8 cellular contexts compared by ENCODE assay signal in the genomic region with DNA sequence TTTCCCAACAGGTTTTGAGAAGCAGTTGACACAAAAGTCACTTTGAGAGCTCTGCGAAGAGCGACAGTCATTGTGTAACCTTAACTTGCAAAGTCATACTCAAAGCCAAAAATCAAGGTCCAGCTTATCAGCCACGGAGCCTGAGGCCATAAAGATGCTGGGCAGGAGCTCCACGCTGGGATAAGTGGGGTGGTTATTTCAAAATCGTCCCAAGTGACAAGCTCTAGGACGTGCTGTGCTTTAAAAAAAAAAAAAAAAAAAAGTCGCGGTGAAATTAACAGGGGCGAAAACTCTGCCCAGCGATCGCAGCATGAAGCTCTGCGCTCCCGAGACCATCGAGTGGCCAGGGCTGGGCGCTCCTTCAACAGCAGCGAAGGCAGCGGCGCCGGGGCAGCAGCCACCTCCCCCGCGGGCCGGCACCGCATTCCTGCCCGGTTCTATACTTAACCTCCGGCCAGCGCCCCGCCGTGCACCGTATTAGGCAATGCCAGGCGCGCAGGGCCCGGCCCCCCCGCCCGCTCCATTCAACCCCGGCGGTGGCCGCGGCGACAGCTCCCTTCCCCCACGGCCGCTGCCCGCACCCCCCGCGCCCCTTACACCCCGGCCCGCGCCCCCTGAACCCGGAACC. TPM values are rescaled to one million over a fixed set of nuclear protein-coding genes. Genes with fewer than 3 reads are reported as not detected.
DNase-seq lines count a peak whose midpoint lies in the region; ATAC-seq, FAIRE-seq and TF ChIP-seq lines count a peak whose summit lies in the region.

No MANE protein-coding gene starts in this region.

- H3K4me3 ChIP-seq in bronchial epithelial cell (ENCODE audit: low read depth, low read length): peak overlapping the region; percentile 50
- H3K4me3 ChIP-seq in skin epidermis: peak overlapping the region; percentile 51 to 92 (median 69)

- H3K4me1 Mint-ChIP-seq in immature natural killer cell: peaks cover 4 to 9% of the 10 kb centered on the region in 2 donors

- no peak for FAIRE-seq in bronchial epithelial cell (lab: Jason Lieb, UNC)

- no peaks in the 10 kb centered on the region for H3K9me3 Mint-ChIP-seq in immature natural killer cell

- H3K27ac Mint-ChIP-seq in immature natural killer cell: no peak overlapping the region

- DNase-seq in D341Med (ENCODE audit: low spot score): peak; percentile 75
- DNase-seq in HK-2 (ENCODE audit: unreplicated experiment): peak; percentile 57
- DNase-seq in T-helper 9 cell: peak; percentile 6
- peak; percentile 21 for DNase-seq in bronchial epithelial cell (ENCODE audit: low read depth)
- peak in 1 of 3 donors; percentile 43 for DNase-seq in immature natural killer cell
- DNase-seq in cerebellar nuclear complex (lab: John Stamatoyannopoulos, UW): no peak

- H3K36me3 ChIP-seq in bronchial epithelial cell (ENCODE audit: control insufficient read depth, insufficient read depth, low read length): no peaks in the 10 kb centered on the region

- H3K27me3 Mint-ChIP-seq in immature natural killer cell (ENCODE audit: low read depth in 3 of 3): peaks cover 5 to 11% (median 6%) of the 10 kb centered on the region in 3 donors

- H3K27me3 ChIP-seq in bronchial epithelial cell (ENCODE audit: control insufficient read depth, insufficient read depth, low read length): no peaks in the 10 kb centered on the region

- H3K36me3 Mint-ChIP-seq in immature natural killer cell: no peaks in the 10 kb centered on the region

- H3K27ac ChIP-seq in skin epidermis: peak overlapping the region in 16 of 21 experiments; percentile 23 to 83 (median 60)

- peak; percentile 47 for ATAC-seq in GM21367 (IDR thresholded peaks at IDR 0.05; ENCODE audit: unreplicated experiment)

- peak overlapping the region; percentile 44 to 69 (median 57) for H3K4me3 Mint-ChIP-seq in immature natural killer cell

- TF ChIP-seq CTCF in bronchial epithelial cell (IDR thresholded peaks at IDR 0.05; ENCODE audit: insufficient read depth, low read length, severe bottlenecking): no peak

RNA-seq across cellular contexts. Expression of gene HACD1, which starts 0.7 kb away (rescaled TPM):
- 22.1 and 24.6 TPM in 2 replicates for total RNA-seq in bronchial epithelial cell
- polyA plus RNA-seq in immature natural killer cell: 1 to 10 TPM in 2 of 3 donors, under 1 TPM in 1; 0.47 to 5.3 (median 1.9) TPM

RNA-seq across cellular contexts. Expression of gene STAM, which starts 27.4 kb away (rescaled TPM):
- total RNA-seq in bronchial epithelial cell: 21.9 and 31.6 TPM in 2 replicates
- polyA plus RNA-seq in immature natural killer cell: 1 to 10 TPM; 7.3 to 10.0 (median 7.9) TPM

Comparison
In these comparisons a context has a peak if more than half of its experiments do, and no peak if none do; other contexts are left out.
1. DNase-seq: peak in D341Med (single experiment), HK-2 (single experiment), T-helper 9 cell (single experiment) and bronchial epithelial cell (single experiment); none in cerebellar nuclear complex (0 of 2).